Comparison of ENCODE assay signal across 1 cellular context in the genomic region with DNA sequence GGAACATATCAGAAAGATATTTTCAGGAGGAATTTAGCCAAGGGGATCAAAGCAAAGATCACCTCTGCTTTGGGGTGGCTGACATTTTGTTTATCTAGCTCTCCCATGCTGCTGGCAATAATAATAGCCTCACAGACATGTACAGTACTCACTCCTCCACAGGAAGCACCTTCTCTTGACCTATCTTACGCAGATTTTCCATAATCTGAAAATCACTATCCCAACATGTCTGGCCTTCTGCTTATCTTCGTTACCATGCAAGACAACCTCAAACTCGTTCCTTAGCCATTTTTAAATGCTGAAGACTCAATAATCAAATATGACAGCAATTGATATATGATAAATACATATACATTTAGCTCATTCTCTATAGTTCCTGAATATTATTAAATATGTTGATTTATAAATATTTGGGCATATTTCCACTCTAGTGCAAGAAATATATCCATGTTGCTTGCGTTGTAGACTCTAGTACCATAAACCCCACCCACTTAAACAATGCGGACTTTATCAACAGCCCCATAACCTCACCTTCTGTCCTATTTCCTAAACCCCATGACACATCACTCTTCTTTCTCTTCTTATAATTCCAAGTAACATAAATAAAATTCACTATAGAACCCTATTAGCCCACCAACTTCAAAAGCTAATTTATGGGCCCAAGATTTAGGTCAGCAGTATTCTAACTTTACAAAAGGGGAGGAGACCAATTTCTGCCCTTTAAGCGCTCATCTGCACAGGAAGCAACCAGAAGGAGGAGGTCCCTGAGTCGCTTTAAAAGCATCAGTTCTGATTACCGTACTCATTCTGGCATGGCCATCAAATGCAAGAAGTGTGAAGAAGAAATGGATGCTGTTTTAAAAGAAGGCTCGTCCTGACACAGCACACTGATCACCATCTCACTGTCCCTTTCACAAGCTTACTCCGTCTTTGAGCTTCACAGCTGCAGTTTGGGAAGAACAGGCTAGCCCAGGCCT.
A peak's percentile ranks its signal among the peaks of the same experiment; 100 is the strongest.
TF ChIP-seq lines count a peak whose summit lies in the region.

No MANE protein-coding gene starts in this region.

TF ChIP-seq in K562, 482 proteins besides CTCF, POLR2A, EP300 and RAD21 (continues in another document):
- no peak for TF ChIP-seq ZNF143 (CRISPR knock-in tag; IDR thresholded peaks at IDR 0.05)
- TF ChIP-seq KLF16 (IDR thresholded peaks at IDR 0.05): peak; percentile 87
- TF ChIP-seq ATF7 (IDR thresholded peaks at IDR 0.05): no peak
- TF ChIP-seq ZNF589 (CRISPR knock-in tag; IDR thresholded peaks at IDR 0.05; ENCODE audit: low read depth): peak; percentile 70; the same call in 1 of the 2 replicates
- TF ChIP-seq TAL1 (IDR thresholded peaks at IDR 0.05): peak; percentile 90
- no peak for TF ChIP-seq ID3 (CRISPR knock-in tag; IDR thresholded peaks at IDR 0.05)
- peak; percentile 58; the same call in 1 of the 2 replicates for TF ChIP-seq ID3 (tag; IDR thresholded peaks at IDR 0.05)
- TF ChIP-seq BRD4 (IDR thresholded peaks at IDR 0.05): no peak
- TF ChIP-seq PHB2 (IDR thresholded peaks at IDR 0.05; ENCODE audit: low read depth): 0 out of 2 replicates have a peak, but pooled peaks have one; percentile 22
- TF ChIP-seq CREB3L1 (IDR thresholded peaks at IDR 0.05; ENCODE audit: borderline replicate concordance, low read depth): no peak
- no peak for TF ChIP-seq ERF (CRISPR knock-in tag; IDR thresholded peaks at IDR 0.05)
- peak; percentile 91 for TF ChIP-seq HDAC2 (IDR thresholded peaks at IDR 0.05)
- TF ChIP-seq FOXA3 (CRISPR knock-in tag; conservative IDR thresholded peaks at IDR 0.05 in 1 of 2, IDR thresholded peaks at IDR 0.05 in 1 of 2): 0 out of 4 replicates have a peak, but pooled peaks of 1 of the 2 experiments have one; percentile 32
- no peak for TF ChIP-seq C11orf30 (IDR thresholded peaks at IDR 0.05; ENCODE audit: low read depth)
- no peak for TF ChIP-seq ZNF354B (CRISPR knock-in tag; IDR thresholded peaks at IDR 0.05)
- no peak for TF ChIP-seq ZFPM2 (CRISPR knock-in tag; IDR thresholded peaks at IDR 0.05)
- peak; percentile 71; the same call in 1 of the 2 replicates for TF ChIP-seq SMARCE1 (IDR thresholded peaks at IDR 0.05)
- TF ChIP-seq ZNF699 (CRISPR knock-in tag; IDR thresholded peaks at IDR 0.05; ENCODE audit: insufficient replicate concordance): no peak
- TF ChIP-seq RREB1 (CRISPR knock-in tag; IDR thresholded peaks at IDR 0.05): no peak
- TF ChIP-seq, protein P1, sequence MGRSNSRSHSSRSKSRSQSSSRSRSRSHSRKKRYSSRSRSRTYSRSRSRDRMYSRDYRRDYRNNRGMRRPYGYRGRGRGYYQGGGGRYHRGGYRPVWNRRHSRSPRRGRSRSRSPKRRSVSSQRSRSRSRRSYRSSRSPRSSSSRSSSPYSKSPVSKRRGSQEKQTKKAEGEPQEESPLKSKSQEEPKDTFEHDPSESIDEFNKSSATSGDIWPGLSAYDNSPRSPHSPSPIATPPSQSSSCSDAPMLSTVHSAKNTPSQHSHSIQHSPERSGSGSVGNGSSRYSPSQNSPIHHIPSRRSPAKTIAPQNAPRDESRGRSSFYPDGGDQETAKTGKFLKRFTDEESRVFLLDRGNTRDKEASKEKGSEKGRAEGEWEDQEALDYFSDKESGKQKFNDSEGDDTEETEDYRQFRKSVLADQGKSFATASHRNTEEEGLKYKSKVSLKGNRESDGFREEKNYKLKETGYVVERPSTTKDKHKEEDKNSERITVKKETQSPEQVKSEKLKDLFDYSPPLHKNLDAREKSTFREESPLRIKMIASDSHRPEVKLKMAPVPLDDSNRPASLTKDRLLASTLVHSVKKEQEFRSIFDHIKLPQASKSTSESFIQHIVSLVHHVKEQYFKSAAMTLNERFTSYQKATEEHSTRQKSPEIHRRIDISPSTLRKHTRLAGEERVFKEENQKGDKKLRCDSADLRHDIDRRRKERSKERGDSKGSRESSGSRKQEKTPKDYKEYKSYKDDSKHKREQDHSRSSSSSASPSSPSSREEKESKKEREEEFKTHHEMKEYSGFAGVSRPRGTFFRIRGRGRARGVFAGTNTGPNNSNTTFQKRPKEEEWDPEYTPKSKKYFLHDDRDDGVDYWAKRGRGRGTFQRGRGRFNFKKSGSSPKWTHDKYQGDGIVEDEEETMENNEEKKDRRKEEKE (IDR thresholded peaks at IDR 0.05; ENCODE audit: borderline replicate concordance in 1 of 2, control insufficient read depth in 1 of 2, low read depth in 2 of 2, low read length in 1 of 2): no peak
- no peak for TF ChIP-seq MAFF (IDR thresholded peaks at IDR 0.05; ENCODE audit: low read length)
- TF ChIP-seq, protein P2, sequence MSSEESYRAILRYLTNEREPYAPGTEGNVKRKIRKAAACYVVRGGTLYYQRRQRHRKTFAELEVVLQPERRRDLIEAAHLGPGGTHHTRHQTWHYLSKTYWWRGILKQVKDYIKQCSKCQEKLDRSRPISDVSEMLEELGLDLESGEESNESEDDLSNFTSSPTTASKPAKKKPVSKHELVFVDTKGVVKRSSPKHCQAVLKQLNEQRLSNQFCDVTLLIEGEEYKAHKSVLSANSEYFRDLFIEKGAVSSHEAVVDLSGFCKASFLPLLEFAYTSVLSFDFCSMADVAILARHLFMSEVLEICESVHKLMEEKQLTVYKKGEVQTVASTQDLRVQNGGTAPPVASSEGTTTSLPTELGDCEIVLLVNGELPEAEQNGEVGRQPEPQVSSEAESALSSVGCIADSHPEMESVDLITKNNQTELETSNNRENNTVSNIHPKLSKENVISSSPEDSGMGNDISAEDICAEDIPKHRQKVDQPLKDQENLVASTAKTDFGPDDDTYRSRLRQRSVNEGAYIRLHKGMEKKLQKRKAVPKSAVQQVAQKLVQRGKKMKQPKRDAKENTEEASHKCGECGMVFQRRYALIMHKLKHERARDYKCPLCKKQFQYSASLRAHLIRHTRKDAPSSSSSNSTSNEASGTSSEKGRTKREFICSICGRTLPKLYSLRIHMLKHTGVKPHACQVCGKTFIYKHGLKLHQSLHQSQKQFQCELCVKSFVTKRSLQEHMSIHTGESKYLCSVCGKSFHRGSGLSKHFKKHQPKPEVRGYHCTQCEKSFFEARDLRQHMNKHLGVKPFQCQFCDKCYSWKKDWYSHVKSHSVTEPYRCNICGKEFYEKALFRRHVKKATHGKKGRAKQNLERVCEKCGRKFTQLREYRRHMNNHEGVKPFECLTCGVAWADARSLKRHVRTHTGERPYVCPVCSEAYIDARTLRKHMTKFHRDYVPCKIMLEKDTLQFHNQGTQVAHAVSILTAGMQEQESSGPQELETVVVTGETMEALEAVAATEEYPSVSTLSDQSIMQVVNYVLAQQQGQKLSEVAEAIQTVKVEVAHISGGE (CRISPR knock-in tag; IDR thresholded peaks at IDR 0.05): no peak
- TF ChIP-seq ZNF644 (tag; IDR thresholded peaks at IDR 0.05; ENCODE audit: low read depth): peak; percentile 46; the same call in 1 of the 2 replicates
- TF ChIP-seq U2AF2 (optimal IDR thresholded peaks at IDR 0.05; ENCODE audit: low read depth, low read length): no peak
- no peak for TF ChIP-seq HIVEP1 (CRISPR knock-in tag; IDR thresholded peaks at IDR 0.05)
- TF ChIP-seq CXXC5 (CRISPR knock-in tag; IDR thresholded peaks at IDR 0.05): peak; percentile 64
- no peak for TF ChIP-seq GMEB1 (CRISPR knock-in tag; IDR thresholded peaks at IDR 0.05)
- TF ChIP-seq FOXJ3 (CRISPR knock-in tag; IDR thresholded peaks at IDR 0.05): no peak
- TF ChIP-seq MTA3 (IDR thresholded peaks at IDR 0.05; ENCODE audit: borderline replicate concordance): no peak
- peak; percentile 77 for TF ChIP-seq SMARCA4 (IDR thresholded peaks at IDR 0.05)
- TF ChIP-seq NBN (IDR thresholded peaks at IDR 0.05; ENCODE audit: low read depth): no peak; the same call in 1 of the 2 replicates
- TF ChIP-seq KAT7 (CRISPR knock-in tag; IDR thresholded peaks at IDR 0.05; ENCODE audit: borderline replicate concordance): no peak
- peak; percentile 37 for TF ChIP-seq MEIS2 (IDR thresholded peaks at IDR 0.05; ENCODE audit: partially characterized antibody)
- TF ChIP-seq ATF3 (IDR thresholded peaks at IDR 0.05): peak; percentile 55; the same call in 1 of the 2 replicates
- TF ChIP-seq ATF3 (CRISPR knock-in tag; conservative IDR thresholded peaks at IDR 0.05): no peak
- TF ChIP-seq STAG1 (CRISPR knock-in tag; IDR thresholded peaks at IDR 0.05; ENCODE audit: borderline replicate concordance): no peak
- no peak for TF ChIP-seq SMARCB1 (IDR thresholded peaks at IDR 0.05; ENCODE audit: insufficient read length, low read depth)
- no peak for TF ChIP-seq TCF7L2 (IDR thresholded peaks at IDR 0.05; ENCODE audit: low read depth, low read length)
- peak; percentile 15 to 48 for TF ChIP-seq NCOA2 (IDR thresholded peaks at IDR 0.05; ENCODE audit: partially characterized antibody in 2 of 2)
- TF ChIP-seq CEBPG (CRISPR knock-in tag; IDR thresholded peaks at IDR 0.05): no peak
- TF ChIP-seq CEBPG (tag; conservative IDR thresholded peaks at IDR 0.05 in 1 of 2, IDR thresholded peaks at IDR 0.05 in 1 of 2): no peak
- TF ChIP-seq NFE2 (IDR thresholded peaks at IDR 0.05; ENCODE audit: low read depth): no peak
- TF ChIP-seq NFRKB (IDR thresholded peaks at IDR 0.05; ENCODE audit: low read depth): no peak
- TF ChIP-seq SMARCA5 (IDR thresholded peaks at IDR 0.05): no peak
- TF ChIP-seq FOXK1 (CRISPR knock-in tag; IDR thresholded peaks at IDR 0.05; ENCODE audit: borderline replicate concordance): no peak
- no peak for TF ChIP-seq ZNF830 (CRISPR knock-in tag; IDR thresholded peaks at IDR 0.05)
- no peak for TF ChIP-seq SMC3 (conservative IDR thresholded peaks at IDR 0.05; ENCODE audit: insufficient read depth, low read depth, low read length)
- 0 out of 4 replicates have a peak, but pooled peaks of 1 of the 2 experiments have one; percentile 28 for TF ChIP-seq FOXK2 (conservative IDR thresholded peaks at IDR 0.05 in 1 of 2, IDR thresholded peaks at IDR 0.05 in 1 of 2; ENCODE audit: low read depth in 2 of 2)
- TF ChIP-seq FIP1L1 (IDR thresholded peaks at IDR 0.05; ENCODE audit: low read depth, low read length, poor library complexity, severe bottlenecking): no peak
